ENCODE assay signal across 26 cellular contexts in genomic region chr1:60994369-60994768, GRCh38.
"Had no signal": no experiment of that assay in that cellular context is flagged by ENCODE, and none has a peak within 500 bp of the region (broad histone marks: within the 10 kb centered on the region; RNA-seq: fewer than 3 reads in every experiment).

No MANE protein-coding gene starts in this region.

- ATAC-seq: left colon; left ventricle myocardium superior; pancreas; right cardiac atrium; stimulated activated memory B cell treated with anti-CD40 and anti-IgM and Interleukin-4, amounts not matched to agents 10 μg/mL and 1 μg/mL and 100 μg/mL, for 72 hours; upper lobe of right lung had no signal

- H3K9me3 ChIP-seq: esophagus squamous epithelium, pancreas, spleen, tibial nerve, upper lobe of right lung, vagina had no signal

- H3K27me3 Mint-ChIP-seq: stimulated activated naive CD8-positive, alpha-beta T cell treated with anti-CD3 and anti-CD28 coated beads, Interleukin-15, Interleukin-2, amounts not matched to agents 100 ng/mL and 50 ng/mL, for 24 hours had no signal

- DNase-seq: cortex of kidney; dorsolateral prefrontal cortex; effector CD8-positive, alpha-beta T cell; esophagus squamous epithelium; head of caudate nucleus; left colon; left ventricle myocardium superior; mesenchymal stem cell; naive B cell; occipital lobe; pancreas; right cardiac atrium; spleen; stimulated activated CD4-positive, alpha-beta T cell treated with anti-CD3 and anti-CD28 coated beads, Interleukin-15, amount 100 ng/mL, for 24 hours; stimulated activated CD4-positive, alpha-beta T cell treated with anti-CD3 and anti-CD28 coated beads, Interleukin-1b, Interleukin-23, amount 100 ng/mL, for 48 hours; stimulated activated CD4-positive, alpha-beta T cell treated with anti-CD3 and anti-CD28 coated beads, Interleukin-4, amount 100 ng/mL, for 24 hours; upper lobe of right lung had no signal

- H3K9me3 Mint-ChIP-seq: nephron; stimulated activated naive CD8-positive, alpha-beta T cell treated with anti-CD3 and anti-CD28 coated beads, Interleukin-15, Interleukin-2, amounts not matched to agents 100 ng/mL and 50 ng/mL, for 24 hours had no signal

- H3K4me1 ChIP-seq: upper lobe of right lung had no signal

- H3K27ac Mint-ChIP-seq: naive B cell; progenitor cell of endocrine pancreas; stimulated activated memory B cell treated with anti-CD40 and anti-IgM and Interleukin-4, amounts not matched to agents 10 μg/mL and 1 μg/mL and 100 μg/mL, for 72 hours; stimulated activated naive CD8-positive, alpha-beta T cell treated with anti-CD3 and anti-CD28 coated beads, Interleukin-15, Interleukin-2, amounts not matched to agents 100 ng/mL and 50 ng/mL, for 24 hours had no signal

- H3K4me3 ChIP-seq: dorsolateral prefrontal cortex, esophagus squamous epithelium, hepatocyte, lung, pancreas, spleen, tibial nerve, upper lobe of right lung, vagina had no signal

- H3K36me3 Mint-ChIP-seq: naive B cell; stimulated activated memory B cell treated with anti-CD40 and anti-IgM and Interleukin-4, amounts not matched to agents 10 μg/mL and 1 μg/mL and 100 μg/mL, for 72 hours had no signal

- H3K27ac ChIP-seq: dorsolateral prefrontal cortex, hepatocyte, pancreas, spleen, tibial nerve, upper lobe of right lung, vagina had no signal

- H3K4me2 ChIP-seq: hepatocyte had no signal

- H3K4me1 Mint-ChIP-seq: naive B cell; stimulated activated memory B cell treated with anti-CD40 and anti-IgM and Interleukin-4, amounts not matched to agents 10 μg/mL and 1 μg/mL and 100 μg/mL, for 72 hours had no signal

- H3K36me3 ChIP-seq: esophagus squamous epithelium, pancreas, spleen, tibial nerve, upper lobe of right lung, vagina had no signal

- H3K79me2 ChIP-seq: hepatocyte had no signal

- H2AFZ ChIP-seq: hepatocyte had no signal

- FAIRE-seq: endometrium, pancreas had no signal

- H3K27me3 ChIP-seq: dorsolateral prefrontal cortex, hepatocyte, pancreas, spleen, tibial nerve, upper lobe of right lung, vagina had no signal

- H3K4me3 Mint-ChIP-seq: naive B cell; nephron; stimulated activated memory B cell treated with anti-CD40 and anti-IgM and Interleukin-4, amounts not matched to agents 10 μg/mL and 1 μg/mL and 100 μg/mL, for 72 hours; stimulated activated naive CD8-positive, alpha-beta T cell treated with anti-CD3 and anti-CD28 coated beads, Interleukin-15, Interleukin-2, amounts not matched to agents 100 ng/mL and 50 ng/mL, for 24 hours had no signal
